In the genomic region with DNA sequence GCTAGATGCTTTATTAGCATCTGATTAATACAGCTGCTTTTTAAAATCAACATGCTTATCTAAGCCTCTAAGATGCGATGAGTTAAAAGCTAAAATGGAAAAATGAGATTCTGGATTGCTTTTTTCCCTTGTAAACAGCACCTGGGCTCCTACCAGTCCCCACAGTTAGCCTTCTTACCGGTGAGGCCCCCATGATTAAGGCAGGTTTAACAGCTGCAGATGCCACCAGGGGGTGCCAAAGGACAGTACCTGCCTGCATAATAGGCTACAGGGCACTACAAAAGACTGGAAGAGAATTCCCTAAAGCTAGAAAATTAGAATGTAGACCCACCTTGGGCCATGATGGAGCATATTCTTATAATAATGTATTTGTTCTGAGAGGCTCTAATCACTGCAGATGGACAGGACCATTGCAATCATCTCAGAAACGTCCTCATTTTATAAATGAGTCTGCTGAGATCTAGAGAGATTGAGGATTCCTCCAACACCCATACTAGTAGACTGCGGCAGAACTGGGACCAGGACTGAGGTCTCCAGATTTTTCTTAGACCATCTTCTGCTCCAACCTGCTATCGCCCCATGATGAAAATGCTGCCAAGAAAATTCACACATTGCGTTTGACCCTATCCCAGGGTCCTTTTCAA, we compare ENCODE assay signal across 8 cellular contexts.
A peak's percentile ranks its signal among the peaks of the same experiment; 100 is the strongest.
DNase-seq lines count a peak whose midpoint lies in the region; ATAC-seq and TF ChIP-seq lines count a peak whose summit lies in the region.

No MANE protein-coding gene starts in this region.

- no peak overlapping the region for H3K4me3 ChIP-seq in RWPE2 (ENCODE audit: severe bottlenecking)
- H3K4me3 ChIP-seq in prostate gland = no peak overlapping the region

- H3K4me1 ChIP-seq in RWPE2 (ENCODE audit: insufficient read depth, poor library complexity, severe bottlenecking) (peaks cover 19% of the 10 kb centered on the region), prostate gland (replicated peaks) (no peaks in the 10 kb centered on the region)

- no peak overlapping the region for H3K27ac ChIP-seq in RWPE2 (ENCODE audit: poor library complexity, severe bottlenecking)
- no peak overlapping the region for H3K27ac ChIP-seq in prostate gland

- H3K9me3 ChIP-seq in RWPE2 (ENCODE audit: severe bottlenecking) = no peaks in the 10 kb centered on the region
- no peaks in the 10 kb centered on the region for H3K9me3 ChIP-seq in prostate gland

- peak; percentile 84 for DNase-seq in ELF-1 (ENCODE audit: low read depth, low spot score)
- no peak for DNase-seq in RWPE2 (ENCODE audit: low spot score)
- peak; percentile 4 for DNase-seq in activated effector memory CD4-positive, alpha-beta T cell treated with Interleukin-2 at 50 U/mL for 16 hours
- peak; percentile 67 for DNase-seq in glomerular visceral epithelial cell (ENCODE audit: extremely low spot score)
- peak; percentile 51 for DNase-seq in prostate gland (ENCODE audit: low spot score)
- no peak for DNase-seq in DMS114 treated with DMSO at 0.1 percent for 48 hours (lab: John Stamatoyannopoulos, UW; ENCODE audit: unreplicated experiment)

- TF ChIP-seq CTCF in RWPE2 (IDR thresholded peaks at IDR 0.05; ENCODE audit: poor library complexity, severe bottlenecking) = peak; percentile 89
- TF ChIP-seq CTCF in prostate gland (IDR thresholded peaks at IDR 0.05) = peak in 3 of 4 experiments; percentile 63 to 71 (median 63)

- H3K27me3 ChIP-seq in RWPE2 (ENCODE audit: insufficient read depth, poor library complexity, severe bottlenecking) = no peaks in the 10 kb centered on the region
- H3K27me3 ChIP-seq in prostate gland (replicated peaks; ENCODE audit: insufficient read depth) = no peaks in the 10 kb centered on the region

- ATAC-seq in GM21576 (IDR thresholded peaks at IDR 0.05; ENCODE audit: unreplicated experiment) (peak; percentile 80), RWPE2 (ENCODE audit: low read depth) (peak; percentile 73)

- H3K36me3 ChIP-seq in RWPE2 (ENCODE audit: low read depth) = no peaks in the 10 kb centered on the region
- H3K36me3 ChIP-seq in prostate gland = no peaks in the 10 kb centered on the region

- TF ChIP-seq POLR2A in prostate gland (IDR thresholded peaks at IDR 0.05) = no peak

- WGBS in prostate gland = 74% methylated on average over 6 of the region's 6 CpGs

- peak; percentile 97 for TF ChIP-seq RAD21 in Ishikawa (IDR thresholded peaks at IDR 0.05; ENCODE audit: low read depth)

- intact Hi-C loops in prostate gland (cut with DNase I) = loop anchor here (5.0 to 10.0 kb wide), 5 partner anchors 136 to 962 kb away; no protein-coding TSS in a partner anchor

- TF ChIP-seq EP300 in Ishikawa (IDR thresholded peaks at IDR 0.05; ENCODE audit: borderline replicate concordance) = no peak

TF ChIP-seq in Ishikawa, 13 proteins besides CTCF, POLR2A, EP300 and RAD21:
- TF ChIP-seq TAF1 (IDR thresholded peaks at IDR 0.05; ENCODE audit: low read depth) (no peak), EGR1 (IDR thresholded peaks at IDR 0.05) (no peak), CREB1 (IDR thresholded peaks at IDR 0.05; ENCODE audit: low read depth) (no peak)
TF ChIP-seq in Ishikawa: peak in this region for 0.

Comparison
In these comparisons a context has a peak if more than half of its experiments do, and no peak if none do; other contexts are left out.
1. DNase-seq: peak in ELF-1 (single experiment), activated effector memory CD4-positive, alpha-beta T cell treated with Interleukin-2 at 50 U/mL for 16 hours (single experiment), glomerular visceral epithelial cell (single experiment) and prostate gland (single experiment); none in RWPE2 (single experiment) and DMS114 treated with DMSO at 0.1 percent for 48 hours (single experiment).